In genomic region chr12:949337-950099, GRCh38 we compare ENCODE assay signal across 1 cellular context.
TF ChIP-seq lines count a peak whose summit lies in the region.

TSS of gene RAD52 (minus strand) at chr12:949694. CDS start at chr12:933058, 16,636 bp downstream.

TF ChIP-seq in HepG2, 621 proteins besides CTCF, POLR2A, EP300 and RAD21 (continued from another document and continues in another):
- TF ChIP-seq ARID5B (CRISPR knock-in tag; IDR thresholded peaks at IDR 0.05) (0 out of 2 replicates have a peak, but pooled peaks have one; percentile 26), MIER2 (CRISPR knock-in tag; IDR thresholded peaks at IDR 0.05) (0 out of 2 replicates have a peak, but pooled peaks have one; percentile 41), WIZ (CRISPR knock-in tag; IDR thresholded peaks at IDR 0.05) (0 out of 2 replicates have a peak, but pooled peaks have one; percentile 47), ZNF749 (CRISPR knock-in tag; IDR thresholded peaks at IDR 0.05; ENCODE audit: borderline replicate concordance) (peak; percentile 82; the same call in 1 of the 2 replicates), ZNF550 (CRISPR knock-in tag; IDR thresholded peaks at IDR 0.05; ENCODE audit: borderline replicate concordance) (no peak), ZNF276 (CRISPR knock-in tag; IDR thresholded peaks at IDR 0.05; ENCODE audit: low read depth) (no peak), HDAC1 (CRISPR knock-in tag; IDR thresholded peaks at IDR 0.05) (peak; percentile 93), KLF6 (CRISPR knock-in tag; IDR thresholded peaks at IDR 0.05) (no peak), GLI4 (CRISPR knock-in tag; IDR thresholded peaks at IDR 0.05; ENCODE audit: borderline replicate concordance) (no peak), SNAPC4 (CRISPR knock-in tag; IDR thresholded peaks at IDR 0.05) (peak; percentile 76), ZNF382 (CRISPR knock-in tag; IDR thresholded peaks at IDR 0.05; ENCODE audit: borderline replicate concordance) (no peak), NCOA2 (CRISPR knock-in tag; IDR thresholded peaks at IDR 0.05) (peak; percentile 40), ZNF772 (CRISPR knock-in tag; IDR thresholded peaks at IDR 0.05) (peak; percentile 93; the same call in 1 of the 2 replicates), PRDM15 (CRISPR knock-in tag; IDR thresholded peaks at IDR 0.05) (no peak), KIAA2018 (CRISPR knock-in tag; IDR thresholded peaks at IDR 0.05; ENCODE audit: borderline replicate concordance) (no peak), HOXA5 (CRISPR knock-in tag; IDR thresholded peaks at IDR 0.05) (no peak), SALL1 (CRISPR knock-in tag; IDR thresholded peaks at IDR 0.05) (peak; percentile 70; the same call in 1 of the 2 replicates), ZNF468 (CRISPR knock-in tag; IDR thresholded peaks at IDR 0.05) (no peak), HNF4G (IDR thresholded peaks at IDR 0.05; ENCODE audit: borderline replicate concordance, low read depth, low read length) (no peak), HNF4G (CRISPR knock-in tag; IDR thresholded peaks at IDR 0.05; ENCODE audit: borderline replicate concordance, low read depth) (0 out of 2 replicates have a peak, but pooled peaks have one; percentile 42), ZNF280B (CRISPR knock-in tag; IDR thresholded peaks at IDR 0.05; ENCODE audit: borderline replicate concordance) (peak; percentile 39; the same call in 1 of the 2 replicates), ZNF136 (CRISPR knock-in tag; IDR thresholded peaks at IDR 0.05; ENCODE audit: low read depth) (no peak; the same call in 1 of the 2 replicates)
